8 cellular contexts compared by ENCODE assay signal in the genomic region with DNA sequence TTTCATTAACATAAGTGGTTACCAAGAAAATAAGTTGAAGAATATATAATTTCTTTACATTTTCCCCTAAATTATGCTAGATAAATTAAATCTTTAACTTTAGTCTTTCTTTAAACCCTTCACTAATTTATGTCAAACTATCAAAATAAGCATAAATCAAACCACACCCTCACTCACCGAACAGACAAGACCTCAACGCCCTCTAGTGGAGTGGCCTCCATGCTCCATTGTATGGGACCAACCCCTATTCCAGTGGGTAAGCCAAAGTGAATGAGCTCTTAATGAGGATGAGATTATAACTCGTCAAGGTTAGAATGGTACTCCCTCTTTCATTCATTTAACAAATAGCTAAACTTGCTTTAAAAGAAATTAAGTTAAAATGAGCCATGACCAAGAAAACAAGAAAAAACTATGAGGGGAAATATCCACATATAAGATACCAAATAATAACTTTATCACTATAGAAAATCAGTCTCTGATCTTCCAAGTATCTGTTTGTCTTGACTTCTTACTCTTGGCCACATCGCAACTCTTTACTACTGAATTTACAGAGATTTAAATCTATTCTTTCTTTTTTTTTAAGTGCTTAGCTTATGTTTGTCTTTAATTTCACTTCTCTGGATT. TPM values are rescaled to one million over a fixed set of nuclear protein-coding genes. Genes with fewer than 3 reads are reported as not detected.
DNase-seq lines count a peak whose midpoint lies in the region; ATAC-seq and TF ChIP-seq lines count a peak whose summit lies in the region.

No MANE protein-coding gene starts in this region.

- peak; percentile 97 for TF ChIP-seq CTCF in HFF-Myc (IDR thresholded peaks at IDR 0.05; ENCODE audit: low read depth, low read length, missing control alignments)

- H3K4me3 ChIP-seq in HFF-Myc (replicated peaks; ENCODE audit: low read depth, low read length) = no peak overlapping the region

- peak; percentile 79 to 86 for ATAC-seq in activated CD4-positive, CD25-positive, alpha-beta regulatory T cell treated with anti-CD3 and anti-CD28 coated beads, Interleukin-2, amount 50 U/mL, for 24 hours
- ATAC-seq in left colon = peak; percentile 86

- intact Hi-C loops in left colon (cut with DNase I, micrococcal nuclease) = loop anchor here in 1 of 2 donors (10.0 kb wide), 1 partner anchor 112 kb away; no protein-coding TSS in a partner anchor

- DNase-seq in NK-92 treated with Interleukin-12 subunit alpha and Interleukin-12 subunit beta, amount 100 ng/mL, for 24 hours (lab: John Stamatoyannopoulos, UW) = peak; percentile 55
- no peak for DNase-seq in NK-92 (lab: John Stamatoyannopoulos, UW; ENCODE audit: unreplicated experiment)
- DNase-seq in HFF-Myc (ENCODE audit: extremely low read depth, low read depth) = peak; percentile 65
- DNase-seq in NCI-H1092 (lab: John Stamatoyannopoulos, UW) = peak; percentile 33
- DNase-seq in central memory CD4-positive, alpha-beta T cell = peak; percentile 59
- DNase-seq in left colon = peak; percentile 57 to 84
- DNase-seq in stimulated activated CD4-positive, alpha-beta T cell treated with anti-CD3 and anti-CD28 coated beads, TNF-alpha, amount 100 ng/mL, for 24 hours (ENCODE audit: low read depth in 3 of 3) = peak; percentile 58 to 75 (median 74)

RNA-seq across cellular contexts. Expression of a gene that starts 15.6 kb away (rescaled TPM):
- 1 to 10 TPM; 3.7 to 5.2 TPM for total RNA-seq in left colon
